Comparison of ENCODE assay signal across 18 cellular contexts in the genomic region with DNA sequence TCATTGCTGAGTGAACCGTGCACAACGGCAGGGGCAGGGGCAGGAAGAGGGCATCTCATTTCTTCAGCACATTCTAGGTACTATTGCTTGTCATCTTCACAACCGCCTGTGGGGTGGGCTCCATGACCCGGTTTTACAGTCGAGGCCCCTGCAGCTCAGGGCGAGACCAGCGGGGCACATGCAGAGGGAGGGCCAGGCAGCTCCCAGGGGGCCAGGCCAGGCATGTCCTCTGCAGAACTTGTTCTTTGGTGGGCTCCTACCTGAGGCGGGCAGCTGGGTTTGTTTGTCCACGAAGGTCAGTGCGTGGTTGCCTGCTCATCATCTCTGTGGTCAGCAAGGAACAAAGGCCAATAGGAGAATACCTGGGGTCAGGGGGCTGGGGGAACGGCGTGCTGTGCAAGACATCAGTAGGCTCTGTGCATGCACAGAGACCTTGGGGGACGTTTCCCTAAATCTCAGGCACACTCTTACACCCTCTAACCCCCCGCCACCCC.
DNase-seq lines count a peak whose midpoint lies in the region; ATAC-seq and TF ChIP-seq lines count a peak whose summit lies in the region.
"Had no signal": no experiment of that assay in that cellular context is flagged by ENCODE, and none has a peak within 500 bp of the region (broad histone marks: within the 10 kb centered on the region; RNA-seq: fewer than 3 reads in every experiment).

No MANE protein-coding gene starts in this region.

- POLR2A ChIA-PET in PC-9 (lab: Charles Lee; ENCODE audit: unreplicated experiment) = no interaction called here

- DNase-seq in GM23338 (ENCODE audit: low spot score) (no peak), PC-9 (no peak), iPS DF 6.9 (ENCODE audit: low read depth, low spot score) (no peak), neural crest cell (ENCODE audit: low read depth, low spot score) (no peak), retina (no peak), NCI-H1417 treated with DMSO at 0.1 percent for 48 hours (lab: John Stamatoyannopoulos, UW) (no peak)
- DNase-seq: activated CD4-positive, alpha-beta T cell treated with anti-CD3 and anti-CD28 coated beads for 4 hours; cerebellar nuclear complex; Karpas-422; NCI-H1436 treated with DMSO at 0.1 percent for 48 hours; NCI-H446; SIG-M5; T-helper 9 cell had no signal

- H3K4me1 Mint-ChIP-seq in GM23338 (peaks cover 33% of the 10 kb centered on the region), neural crest cell (peaks cover 11% of the 10 kb centered on the region)

- no CpG with 5 or more reads among the region's 14 CpGs for WGBS in iPS DF 6.9 (ENCODE audit: insufficient coverage, insufficient read length)

- H3K27ac Mint-ChIP-seq in GM23338 = no peak overlapping the region
- H3K27ac Mint-ChIP-seq in neural crest cell (ENCODE audit: unreplicated experiment) = no peak overlapping the region

- peak overlapping the region; percentile 99 for H2AFZ ChIP-seq in GM23338
- peak overlapping the region; percentile 90; the same call in 1 of the 2 replicates for H2AFZ ChIP-seq in PC-9

- H3K4me2 ChIP-seq in GM23338 = peak overlapping the region; percentile 98
- peak overlapping the region; percentile 99 for H3K4me2 ChIP-seq in PC-9

- TF ChIP-seq CTCF in GM23338 (conservative IDR thresholded peaks at IDR 0.05; ENCODE audit: low read depth in 2 of 2) = no peak
- no peak for TF ChIP-seq CTCF in PC-9 (conservative IDR thresholded peaks at IDR 0.05)
- TF ChIP-seq CTCF in neural crest cell (conservative IDR thresholded peaks at IDR 0.05) = no peak

- no peaks in the 10 kb centered on the region for H3K36me3 ChIP-seq in GM23338 (ENCODE audit: insufficient read depth)
- no peaks in the 10 kb centered on the region for H3K36me3 ChIP-seq in PC-9 (ENCODE audit: low read depth)
- no peaks in the 10 kb centered on the region for H3K36me3 ChIP-seq in iPS DF 6.9 (ENCODE audit: control insufficient read depth, insufficient read depth, low read length)
- H3K36me3 ChIP-seq: adrenal gland; BLaER1 treated with 17β-estradiol and CSF1 and Interleukin-3, amounts not matched to agents 10 nM and 100 nM; gastroesophageal sphincter; suprapubic skin had no signal

- H3K9me3 Mint-ChIP-seq in GM23338 (no peaks in the 10 kb centered on the region; the same call in 2 of the 3 replicates), neural crest cell (no peaks in the 10 kb centered on the region)

- ATAC-seq in GM23338 = no peak
- ATAC-seq in GM18519 (IDR thresholded peaks at IDR 0.05; ENCODE audit: low FRiP score, unreplicated experiment) = no peak
- ATAC-seq: gastroesophageal sphincter had no signal

- H3K27me3 Mint-ChIP-seq in GM23338 (ENCODE audit: insufficient read depth, low read depth, poor library complexity) = peaks cover 64% of the 10 kb centered on the region
- peaks cover 94% of the 10 kb centered on the region for H3K27me3 Mint-ChIP-seq in neural crest cell (ENCODE audit: low read depth)

- H3F3A ChIP-seq in GM23338 (replicated peaks; ENCODE audit: low read depth) = peaks cover 4% of the 10 kb centered on the region; the same call in 1 of the 2 replicates
- H3F3A ChIP-seq in PC-9 (ENCODE audit: insufficient read depth, low read depth) = peaks cover 32% of the 10 kb centered on the region

- CTCF ChIA-PET in PC-9 (lab: Charles Lee) = interaction anchor here (0.5 kb wide), 1 partner anchor 62 kb away, joined by 8 read pairs; no protein-coding TSS in a partner anchor

- intact Hi-C loops in PC-9 (cut with micrococcal nuclease; ENCODE audit: unreplicated experiment) = loop anchor here (2.0 kb wide), 1 partner anchor 43 kb away; no protein-coding TSS in a partner anchor

- H3K27me3 ChIP-seq in GM23338 (ENCODE audit: insufficient read depth) (peaks cover 95% of the 10 kb centered on the region), PC-9 (ENCODE audit: insufficient read depth, low read depth) (peaks cover 28% of the 10 kb centered on the region; the same call in 1 of the 2 replicates), iPS DF 6.9 (ENCODE audit: control insufficient read depth, insufficient read depth, low read length) (peaks cover 48% of the 10 kb centered on the region)

- H3K4me3 Mint-ChIP-seq in GM23338 (peak overlapping the region; percentile 80), neural crest cell (peak overlapping the region; percentile 80)

- peaks cover 11% of the 10 kb centered on the region for H3K4me1 ChIP-seq in GM23338 (ENCODE audit: insufficient read depth)
- peaks cover 36% of the 10 kb centered on the region for H3K4me1 ChIP-seq in PC-9 (replicated peaks; ENCODE audit: insufficient read depth)
- peaks cover 8% of the 10 kb centered on the region; the same call in 1 of the 2 replicates for H3K4me1 ChIP-seq in iPS DF 6.9 (ENCODE audit: control insufficient read depth, insufficient read depth, low read length)

- H3K27ac ChIP-seq in GM23338 (ENCODE audit: low read depth) (no peak overlapping the region), PC-9 (no peak overlapping the region), iPS DF 6.9 (ENCODE audit: low read length) (no peak overlapping the region)
- H3K27ac ChIP-seq: adrenal gland; BLaER1 treated with 17β-estradiol and CSF1 and Interleukin-3, amounts not matched to agents 10 nM and 100 nM; gastroesophageal sphincter; suprapubic skin had no signal

- H3K9me2 ChIP-seq in GM23338 (ENCODE audit: insufficient read depth) = peaks cover 4% of the 10 kb centered on the region; the same call in 1 of the 2 replicates
- no peaks in the 10 kb centered on the region for H3K9me2 ChIP-seq in PC-9 (ENCODE audit: insufficient read depth)

- H3K9me3 ChIP-seq in PC-9 (ENCODE audit: insufficient read depth, low read depth) (no peaks in the 10 kb centered on the region), iPS DF 6.9 (ENCODE audit: control insufficient read depth, insufficient read depth, low read length) (no peaks in the 10 kb centered on the region)
- H3K9me3 ChIP-seq: adrenal gland, gastroesophageal sphincter, suprapubic skin had no signal

- H3K79me2 ChIP-seq in GM23338 (replicated peaks; ENCODE audit: insufficient read depth) = no peaks in the 10 kb centered on the region
- no peaks in the 10 kb centered on the region for H3K79me2 ChIP-seq in PC-9 (ENCODE audit: low read depth)

- H3K36me3 Mint-ChIP-seq in GM23338 (ENCODE audit: low read depth) (no peaks in the 10 kb centered on the region; the same call in 2 of the 3 replicates), neural crest cell (ENCODE audit: low read depth) (no peaks in the 10 kb centered on the region)

- peak overlapping the region; percentile 90 for H3K4me3 ChIP-seq in GM23338
- H3K4me3 ChIP-seq in PC-9 = no peak overlapping the region
- H3K4me3 ChIP-seq in iPS DF 6.9 (ENCODE audit: low read length) = peak overlapping the region; percentile 41; the same call in 1 of the 2 replicates

- H4K20me1 ChIP-seq in GM23338 (replicated peaks; ENCODE audit: insufficient read depth) (no peaks in the 10 kb centered on the region), PC-9 (ENCODE audit: insufficient read depth) (no peaks in the 10 kb centered on the region)

- BruUV-seq in PC-9 (replicated peaks; lab: Mats Ljungman, UMichigan) = no TSS peak

TF ChIP-seq in GM23338, 12 proteins besides CTCF, POLR2A, EP300 and RAD21:
- TF ChIP-seq ZNF114 (CRISPR knock-in tag; IDR thresholded peaks at IDR 0.05) (no peak), POLR2AphosphoS5 (IDR thresholded peaks at IDR 0.05; ENCODE audit: low read depth) (no peak), EZH2phosphoT487 (IDR thresholded peaks at IDR 0.05; ENCODE audit: unreplicated experiment) (no peak), CREB1 (CRISPR knock-in tag; IDR thresholded peaks at IDR 0.05; ENCODE audit: low read depth) (no peak), ZNF331 (CRISPR knock-in tag; IDR thresholded peaks at IDR 0.05; ENCODE audit: low read depth) (no peak), NANOG (IDR thresholded peaks at IDR 0.05; ENCODE audit: borderline replicate concordance) (no peak), REST (IDR thresholded peaks at IDR 0.05; ENCODE audit: unreplicated experiment) (no peak)
- TF ChIP-seq, protein P1, sequence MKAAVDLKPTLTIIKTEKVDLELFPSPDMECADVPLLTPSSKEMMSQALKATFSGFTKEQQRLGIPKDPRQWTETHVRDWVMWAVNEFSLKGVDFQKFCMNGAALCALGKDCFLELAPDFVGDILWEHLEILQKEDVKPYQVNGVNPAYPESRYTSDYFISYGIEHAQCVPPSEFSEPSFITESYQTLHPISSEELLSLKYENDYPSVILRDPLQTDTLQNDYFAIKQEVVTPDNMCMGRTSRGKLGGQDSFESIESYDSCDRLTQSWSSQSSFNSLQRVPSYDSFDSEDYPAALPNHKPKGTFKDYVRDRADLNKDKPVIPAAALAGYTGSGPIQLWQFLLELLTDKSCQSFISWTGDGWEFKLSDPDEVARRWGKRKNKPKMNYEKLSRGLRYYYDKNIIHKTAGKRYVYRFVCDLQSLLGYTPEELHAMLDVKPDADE (IDR thresholded peaks at IDR 0.05) = no peak
